Comparison of ENCODE assay signal across 1 cellular context in genomic region chr14:64504897-64505771, GRCh38.
A peak's percentile ranks its signal among the peaks of the same experiment; 100 is the strongest.
TF ChIP-seq lines count a peak whose summit lies in the region.

No MANE protein-coding gene starts in this region.

TF ChIP-seq in HepG2, 621 proteins besides CTCF, POLR2A, EP300 and RAD21 (continued from another document and continues in another):
- no peak for TF ChIP-seq ZHX2 (IDR thresholded peaks at IDR 0.05; ENCODE audit: low read depth)
- TF ChIP-seq ZHX2 (CRISPR knock-in tag; IDR thresholded peaks at IDR 0.05; ENCODE audit: borderline replicate concordance) = no peak
- TF ChIP-seq POGK (CRISPR knock-in tag; conservative IDR thresholded peaks at IDR 0.05) = no peak; the same call in 1 of the 2 replicates
- no peak for TF ChIP-seq SCMH1 (CRISPR knock-in tag; IDR thresholded peaks at IDR 0.05; ENCODE audit: borderline replicate concordance)
- TF ChIP-seq CAMTA2 (CRISPR knock-in tag; IDR thresholded peaks at IDR 0.05; ENCODE audit: borderline replicate concordance) = no peak
- no peak for TF ChIP-seq THAP9 (CRISPR knock-in tag; IDR thresholded peaks at IDR 0.05; ENCODE audit: borderline replicate concordance)
- TF ChIP-seq POLR2AphosphoS2 (IDR thresholded peaks at IDR 0.05; ENCODE audit: low read depth, low read length) = no peak
- TF ChIP-seq NR2F1 (CRISPR knock-in tag; IDR thresholded peaks at IDR 0.05) = no peak
- TF ChIP-seq ZNF713 (CRISPR knock-in tag; IDR thresholded peaks at IDR 0.05) = no peak
- no peak for TF ChIP-seq ZFP62 (CRISPR knock-in tag; IDR thresholded peaks at IDR 0.05)
- no peak for TF ChIP-seq ZNF609 (CRISPR knock-in tag; IDR thresholded peaks at IDR 0.05; ENCODE audit: borderline replicate concordance)
- TF ChIP-seq ZNF75D (CRISPR knock-in tag; IDR thresholded peaks at IDR 0.05; ENCODE audit: borderline replicate concordance) = no peak
- no peak for TF ChIP-seq BHLHE40 (IDR thresholded peaks at IDR 0.05; ENCODE audit: low read length)
- no peak for TF ChIP-seq HES4 (CRISPR knock-in tag; IDR thresholded peaks at IDR 0.05; ENCODE audit: borderline replicate concordance)
- no peak for TF ChIP-seq MYNN (CRISPR knock-in tag; IDR thresholded peaks at IDR 0.05; ENCODE audit: low read depth)
- no peak for TF ChIP-seq YEATS4 (CRISPR knock-in tag; IDR thresholded peaks at IDR 0.05; ENCODE audit: borderline replicate concordance)
- no peak for TF ChIP-seq MTERF4 (CRISPR knock-in tag; IDR thresholded peaks at IDR 0.05)
- no peak for TF ChIP-seq USF2 (IDR thresholded peaks at IDR 0.05; ENCODE audit: low read depth, low read length)
- TF ChIP-seq USF2 (CRISPR knock-in tag; IDR thresholded peaks at IDR 0.05; ENCODE audit: borderline replicate concordance) = no peak
- no peak for TF ChIP-seq KAT2B (IDR thresholded peaks at IDR 0.05; ENCODE audit: borderline replicate concordance, low read depth, low read length)
- no peak; the same call in 1 of the 2 replicates for TF ChIP-seq REPIN1 (CRISPR knock-in tag; IDR thresholded peaks at IDR 0.05; ENCODE audit: borderline replicate concordance, low read depth)
- TF ChIP-seq MAFG (CRISPR knock-in tag; IDR thresholded peaks at IDR 0.05) = no peak
- TF ChIP-seq KDM2A (CRISPR knock-in tag; IDR thresholded peaks at IDR 0.05; ENCODE audit: borderline replicate concordance, low read depth) = no peak; the same call in 1 of the 2 replicates
- no peak for TF ChIP-seq FOXK2 (IDR thresholded peaks at IDR 0.05)
- TF ChIP-seq SKIL (CRISPR knock-in tag; IDR thresholded peaks at IDR 0.05; ENCODE audit: borderline replicate concordance) = no peak
- no peak for TF ChIP-seq KDM1A (CRISPR knock-in tag; IDR thresholded peaks at IDR 0.05)
- no peak for TF ChIP-seq HOXD1 (CRISPR knock-in tag; IDR thresholded peaks at IDR 0.05)
- TF ChIP-seq PHF21A (CRISPR knock-in tag; IDR thresholded peaks at IDR 0.05) = peak; percentile 55; the same call in 1 of the 2 replicates
- TF ChIP-seq RORA (CRISPR knock-in tag; IDR thresholded peaks at IDR 0.05) = no peak
- no peak for TF ChIP-seq IKZF1 (IDR thresholded peaks at IDR 0.05)
- TF ChIP-seq PHB2 (IDR thresholded peaks at IDR 0.05; ENCODE audit: partially characterized antibody) = no peak
- no peak for TF ChIP-seq ZNF720 (CRISPR knock-in tag; IDR thresholded peaks at IDR 0.05)
- TF ChIP-seq ZNF296 (CRISPR knock-in tag; conservative IDR thresholded peaks at IDR 0.05) = no peak
- TF ChIP-seq REL (CRISPR knock-in tag; conservative IDR thresholded peaks at IDR 0.05) = no peak
- TF ChIP-seq ZNF772 (CRISPR knock-in tag; IDR thresholded peaks at IDR 0.05) = no peak
- no peak for TF ChIP-seq JDP2 (CRISPR knock-in tag; IDR thresholded peaks at IDR 0.05; ENCODE audit: borderline replicate concordance)
- TF ChIP-seq ZSCAN20 (CRISPR knock-in tag; IDR thresholded peaks at IDR 0.05; ENCODE audit: borderline replicate concordance) = no peak
- no peak for TF ChIP-seq NFKB2 (CRISPR knock-in tag; IDR thresholded peaks at IDR 0.05; ENCODE audit: borderline replicate concordance)
- peak; percentile 79 for TF ChIP-seq ZFY (CRISPR knock-in tag; IDR thresholded peaks at IDR 0.05)
- no peak; the same call in 1 of the 2 replicates for TF ChIP-seq RFXAP (CRISPR knock-in tag; IDR thresholded peaks at IDR 0.05; ENCODE audit: borderline replicate concordance)
- no peak for TF ChIP-seq E2F5 (CRISPR knock-in tag; conservative IDR thresholded peaks at IDR 0.05)
- TF ChIP-seq GLI4 (CRISPR knock-in tag; IDR thresholded peaks at IDR 0.05; ENCODE audit: borderline replicate concordance) = no peak
- TF ChIP-seq ZNF781 (CRISPR knock-in tag; IDR thresholded peaks at IDR 0.05; ENCODE audit: borderline replicate concordance, not compliant biosample characterization) = no peak
